ENCODE assay signal across 9 cellular contexts in the genomic region with DNA sequence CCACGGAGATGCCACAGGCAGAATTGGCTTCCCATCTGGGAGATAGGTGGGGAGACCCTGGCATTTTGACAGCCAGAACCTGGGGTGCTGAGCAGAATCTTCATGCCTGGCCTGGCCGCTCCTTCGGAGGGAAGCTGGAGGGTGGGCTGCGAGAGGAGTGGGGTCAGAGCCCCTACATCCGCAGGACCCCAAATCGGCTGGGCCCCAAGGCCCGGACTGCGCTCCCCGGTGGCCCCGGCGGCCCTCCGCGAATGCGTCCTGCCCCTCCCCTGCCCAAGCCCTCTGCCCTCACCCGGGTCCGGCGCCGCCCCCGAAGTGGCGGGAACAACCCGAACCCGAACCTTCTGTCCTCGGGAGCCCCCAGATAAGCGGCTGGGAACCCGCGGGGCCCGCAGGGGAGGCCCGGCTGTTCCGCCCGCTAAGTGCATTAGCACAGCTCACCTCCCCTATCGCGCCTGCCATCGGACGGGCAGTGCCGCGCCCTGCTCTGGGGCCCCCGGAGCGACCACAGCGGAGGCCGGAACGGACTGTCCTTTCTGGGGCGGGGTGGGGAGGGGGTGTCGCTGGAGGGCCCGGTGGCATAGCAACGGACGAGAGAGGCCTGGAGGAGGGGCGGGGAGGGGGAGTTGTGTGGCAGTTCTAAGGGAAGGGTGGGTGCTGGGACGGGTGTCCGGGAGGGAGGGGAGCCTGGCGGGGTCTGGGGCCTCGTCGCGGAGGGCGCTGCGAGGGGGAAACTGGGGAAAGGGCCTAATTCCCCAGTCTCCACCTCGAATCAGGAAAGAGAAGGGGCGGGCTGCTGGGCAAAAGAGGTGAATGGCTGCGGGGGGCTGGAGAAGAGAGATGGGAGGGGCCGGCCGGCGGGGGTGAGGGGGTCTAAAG. TPM values are rescaled to one million over a fixed set of nuclear protein-coding genes. Genes with fewer than 3 reads are reported as not detected.
DNase-seq lines count a peak whose midpoint lies in the region; ATAC-seq, FAIRE-seq and TF ChIP-seq lines count a peak whose summit lies in the region.
"Had no signal": no experiment of that assay in that cellular context is flagged by ENCODE, and none has a peak within 500 bp of the region (broad histone marks: within the 10 kb centered on the region; RNA-seq: fewer than 3 reads in every experiment).

No MANE protein-coding gene starts in this region.

- no peaks in the 10 kb centered on the region; the same call in 1 of the 2 replicates for H4K20me1 ChIP-seq in GM12878 (ENCODE audit: control insufficient read depth, insufficient read depth)

- WGBS in GM12878 (ENCODE audit: insufficient coverage, insufficient replicate concordance, low lambda C conversion rate, missing lambda C conversion rate) = 32% methylated on average over 28 of the region's 61 CpGs
- WGBS in right lobe of liver (ENCODE audit: insufficient coverage, low coverage, low lambda C conversion rate, missing lambda C conversion rate) = 4% methylated on average over 18 of the region's 61 CpGs
- 4 to 38% methylated on average over 3 to 27 of the region's 61 CpGs for WGBS in upper lobe of left lung, 2 donors

- RAD21 ChIA-PET in GM12878 (lab: Charles Lee; ENCODE audit: unreplicated experiment) = no interaction called here

- POLR2A ChIA-PET in GM12878 (lab: Charles Lee) = interaction anchor here (0.7 kb wide), 1 partner anchor 31 kb away, joined by 4 read pairs; no protein-coding TSS in a partner anchor

- H3K27me3 ChIP-seq in GM12878 (replicated peaks in 1 of 2; ENCODE audit: control insufficient read depth in 2 of 2, insufficient read depth in 2 of 2, low read length in 1 of 2) (peaks cover 4 to 6% of the 10 kb centered on the region in 2 experiments; a peak in 3 of 4 replicates), right lobe of liver (peaks cover 0 to 4% of the 10 kb centered on the region in 2 donors), upper lobe of left lung (peaks cover 0 to 26% (median 11%) of the 10 kb centered on the region in 4 donors)
- H3K27me3 ChIP-seq: ovary had no signal

- peaks cover 14% of the 10 kb centered on the region for H3K4me1 Mint-ChIP-seq in activated naive CD4-positive, alpha-beta T cell treated with anti-CD3 and anti-CD28 coated beads for 36 hours (ENCODE audit: low read depth)

- no peaks in the 10 kb centered on the region for H3K9me3 Mint-ChIP-seq in activated naive CD4-positive, alpha-beta T cell treated with anti-CD3 and anti-CD28 coated beads for 36 hours

- TF ChIP-seq CTCF in GM12878 (IDR thresholded peaks at IDR 0.05 in 2 of 3, conservative IDR thresholded peaks at IDR 0.05 in 1 of 3; ENCODE audit: control insufficient read depth in 2 of 3, extremely low read depth in 1 of 3, insufficient read depth in 1 of 3, low read depth in 3 of 3, low read length in 3 of 3) (no peak), right lobe of liver (IDR thresholded peaks at IDR 0.05) (no peak), upper lobe of left lung (IDR thresholded peaks at IDR 0.05) (no peak)

- TF ChIP-seq EP300 in GM12878 (IDR thresholded peaks at IDR 0.05; ENCODE audit: borderline replicate concordance in 1 of 2, control insufficient read depth in 1 of 2, low read depth in 2 of 2, low read length in 2 of 2) (no peak), upper lobe of left lung (IDR thresholded peaks at IDR 0.05) (peak in 1 of 4 donors; percentile 29)

- no peak overlapping the region for H3K27ac ChIP-seq in GM12878 (ENCODE audit: control insufficient read depth, insufficient read depth)
- H3K27ac ChIP-seq in right lobe of liver = no peak overlapping the region
- peak overlapping the region; percentile 67 to 91 (median 88) for H3K27ac ChIP-seq in upper lobe of left lung
- H3K27ac ChIP-seq: ovary had no signal

- DNase-seq in activated naive CD4-positive, alpha-beta T cell treated with anti-CD3 and anti-CD28 coated beads for 36 hours = no peak
- DNase-seq in activated naive CD4-positive, alpha-beta T cell treated with Interleukin-2 at 50 U/mL for 16 hours = no peak
- no peak for DNase-seq in GM12878 (ENCODE audit: low read depth, low spot score)
- DNase-seq in right lobe of liver = peak in 2 of 3 donors; percentile 56 to 60
- DNase-seq in upper lobe of left lung = peak in 1 of 2 donors; percentile 89
- no peak for DNase-seq in inferior parietal cortex (ENCODE audit: extremely low spot score)

- H2AFZ ChIP-seq in GM12878 (ENCODE audit: control insufficient read depth, low read depth, low read length) = no peak overlapping the region

- H3K4me3 Mint-ChIP-seq in activated naive CD4-positive, alpha-beta T cell treated with anti-CD3 and anti-CD28 coated beads for 36 hours = peak overlapping the region; percentile 52

- no TSS peak for BruUV-seq in GM12878 (replicated peaks; lab: Mats Ljungman, UMichigan)

- H3K9me3 ChIP-seq in GM12878 (replicated peaks; ENCODE audit: control insufficient read depth, insufficient read depth, low read length) (no peaks in the 10 kb centered on the region), right lobe of liver (no peaks in the 10 kb centered on the region), upper lobe of left lung (no peaks in the 10 kb centered on the region)
- H3K9me3 ChIP-seq: ovary had no signal

- H3K27ac Mint-ChIP-seq in activated naive CD4-positive, alpha-beta T cell treated with anti-CD3 and anti-CD28 coated beads for 36 hours = no peak overlapping the region

- SMC1A ChIA-PET in GM12878 (lab: Charles Lee; ENCODE audit: uncharacterized antibody, unreplicated experiment) = interaction anchor here (1.5 kb wide), 1 partner anchor 46 kb away, joined by 6 read pairs; no protein-coding TSS in a partner anchor

- FAIRE-seq in GM12878 (lab: Jason Lieb, UNC) = no peak

- CTCF ChIA-PET in activated naive CD4-positive, alpha-beta T cell treated with anti-CD3 and anti-CD28 coated beads for 36 hours (lab: Charles Lee) = interaction anchor here (1.0 to 3.0 kb wide), 8 partner anchors 10 to 221 kb away, joined by 3 to 22 read pairs (median 4); partner anchors contain the start of gene ERBB2
- CTCF ChIA-PET in GM12878 (lab: Yijun Ruan, JAX) = interaction anchor here (0.6 to 9.1 kb wide), 6 partner anchors 10 to 45 kb away, joined by 3 to 114 read pairs (median 4); no protein-coding TSS in a partner anchor

- no peak overlapping the region for H3K4me2 ChIP-seq in GM12878 (ENCODE audit: control insufficient read depth, insufficient read depth)

- peaks cover 2% of the 10 kb centered on the region for H3K36me3 Mint-ChIP-seq in activated naive CD4-positive, alpha-beta T cell treated with anti-CD3 and anti-CD28 coated beads for 36 hours (ENCODE audit: low read depth)

- H3K4me1 ChIP-seq in GM12878 (ENCODE audit: control insufficient read depth, insufficient read depth, low read length) (no peaks in the 10 kb centered on the region), right lobe of liver (peaks cover 0 to 45% (median 22%) of the 10 kb centered on the region in 4 donors), upper lobe of left lung (peaks cover 64 to 75% (median 72%) of the 10 kb centered on the region in 4 donors)

- H3K36me3 ChIP-seq in GM12878 (ENCODE audit: control insufficient read depth in 2 of 2, insufficient read depth in 2 of 2, low read length in 1 of 2) (peaks cover 0 to 5% of the 10 kb centered on the region in 2 experiments; a peak in 2 of 4 replicates), right lobe of liver (no peaks in the 10 kb centered on the region), upper lobe of left lung (peaks cover 0 to 6% (median 2%) of the 10 kb centered on the region in 4 donors)
- H3K36me3 ChIP-seq: ovary had no signal

- H3K4me3 ChIP-seq in GM12878 (no peak overlapping the region), right lobe of liver (no peak overlapping the region), upper lobe of left lung (peak overlapping the region in 3 of 4 donors; percentile 39 to 58 (median 55))

- intact Hi-C loops in activated naive CD4-positive, alpha-beta T cell treated with anti-CD3 and anti-CD28 coated beads for 36 hours (cut with micrococcal nuclease) = loop anchor here (1.0 kb wide), 1 partner anchor 45 kb away; no protein-coding TSS in a partner anchor
- intact Hi-C loops in GM12878 (cut with micrococcal nuclease; ENCODE audit: unreplicated experiment) = no loop called here
- intact Hi-C loops in right lobe of liver (cut with DNase I) = no loop called here

- in situ Hi-C loops in GM12878 (cut with MboI) = no loop called here

- H3K9ac ChIP-seq in GM12878 (ENCODE audit: control insufficient read depth, insufficient read depth, low read length) = no peak overlapping the region

- ATAC-seq in GM12878 (peak; percentile 15; the same call in 1 of the 3 replicates), right lobe of liver (peak in 2 of 4 donors; percentile 1 to 9), upper lobe of left lung (ENCODE audit: low FRiP score in 2 of 2) (no peak), HG02885 (IDR thresholded peaks at IDR 0.05; ENCODE audit: poor library complexity, unreplicated experiment) (no peak), GM18868 (IDR thresholded peaks at IDR 0.05; ENCODE audit: unreplicated experiment) (no peak)

- H3K79me2 ChIP-seq in GM12878 (ENCODE audit: control insufficient read depth, insufficient read depth, low read length) = no peaks in the 10 kb centered on the region

- no peak for TF ChIP-seq RAD21 in GM12878 (IDR thresholded peaks at IDR 0.05; ENCODE audit: insufficient read depth, low read depth, low read length)

- H3K27me3 Mint-ChIP-seq in activated naive CD4-positive, alpha-beta T cell treated with anti-CD3 and anti-CD28 coated beads for 36 hours (ENCODE audit: low read depth) = peaks cover 16% of the 10 kb centered on the region

- TF ChIP-seq POLR2A in GM12878 (IDR thresholded peaks at IDR 0.05; ENCODE audit: low read depth, low read length) (no peak), right lobe of liver (IDR thresholded peaks at IDR 0.05) (no peak), upper lobe of left lung (IDR thresholded peaks at IDR 0.05) (no peak)

RNA-seq across cellular contexts. Expression of gene PNMT, which starts 0.8 kb away (rescaled TPM):
- not detected for total RNA-seq in activated naive CD4-positive, alpha-beta T cell treated with anti-CD3 and anti-CD28 coated beads for 36 hours
- not detected in 2 replicates for total RNA-seq in GM12878 (2013; cell fraction: nucleolus; rRNA removed)
- total RNA-seq in GM12878 (2014; rRNA removed) = not detected in 2 replicates
- not detected in 2 replicates for total RNA-seq in GM12878 (2014; rRNA removed; fragmentation: Illumina TruSeq; extraction: Trizol)
- not detected in 2 replicates for total RNA-seq in GM12878 (2021)
- polyA plus RNA-seq in GM12878 (2011; ENCODE audit: low read depth) = not detected
- not detected in 2 replicates for polyA plus RNA-seq in GM12878 (2011; rRNA removed)
- not detected in 2 replicates for polyA plus RNA-seq in GM12878 (2011; cell fraction: cytosol; rRNA removed)
- 0.12 TPM in 1 of 2 replicates, not detected in the other for polyA plus RNA-seq in GM12878 (2011; cell fraction: nucleus; rRNA removed)
- not detected in 2 replicates for polyA plus RNA-seq in GM12878 (2012)
- not detected in 2 replicates for polyA plus RNA-seq in GM12878 (2014; fragmentation: Illumina TruSeq; extraction: Trizol)
- not detected for polyA plus RNA-seq in GM12878 (2014; fragmentation: Nextera tagmentation; extraction: Ambion mirVana)
- 0.24 TPM in 1 of 2 replicates, not detected in the other for polyA plus RNA-seq in GM12878 (2014; rRNA removed)
- not detected for polyA plus RNA-seq in GM12878 (2016; fragmentation: Nextera tagmentation; extraction: Ambion mirVana)
- not detected in 2 replicates for polyA minus RNA-seq in GM12878 (2011; rRNA and poly(A)+ RNA removed)
- polyA minus RNA-seq in GM12878 (2011; cell fraction: cytosol; rRNA and poly(A)+ RNA removed) = not detected in 2 replicates
- not detected in 2 replicates for polyA minus RNA-seq in GM12878 (2011; cell fraction: nucleus; rRNA and poly(A)+ RNA removed)
- under 1 TPM in 2 of 6 experiments, not detected in 4; 0.37 TPM for total RNA-seq in right lobe of liver
- 10 to 100 TPM in 3 of 6 donors, 1 to 10 TPM in 3; 3.1 to 21.3 (median 7.0) TPM for total RNA-seq in upper lobe of left lung

RNA-seq across cellular contexts. Expression of gene TCAP, which starts 2.4 kb away (rescaled TPM):
- total RNA-seq in activated naive CD4-positive, alpha-beta T cell treated with anti-CD3 and anti-CD28 coated beads for 36 hours = 1 to 10 TPM in 1 of 2 experiments, under 1 TPM in 1; 0.74 to 1.1 TPM
- 1.4 and 2.3 TPM in 2 replicates for total RNA-seq in GM12878 (2013; cell fraction: nucleolus; rRNA removed)
- 0.17 and 0.33 TPM in 2 replicates for total RNA-seq in GM12878 (2014; rRNA removed)
- 0.32 and 0.36 TPM in 2 replicates for total RNA-seq in GM12878 (2014; rRNA removed; fragmentation: Illumina TruSeq; extraction: Trizol)
- 0.69 and 0.95 TPM in 2 replicates for total RNA-seq in GM12878 (2021)
- polyA plus RNA-seq in GM12878 (2011; ENCODE audit: low read depth) = 0.18 TPM
- 0.39 and 0.40 TPM in 2 replicates for polyA plus RNA-seq in GM12878 (2011; rRNA removed)
- polyA plus RNA-seq in GM12878 (2011; cell fraction: cytosol; rRNA removed) = 0.25 and 0.33 TPM in 2 replicates
- 6.5 and 7.0 TPM in 2 replicates for polyA plus RNA-seq in GM12878 (2011; cell fraction: nucleus; rRNA removed)
- polyA plus RNA-seq in GM12878 (2012) = 0.45 and 0.47 TPM in 2 replicates
- polyA plus RNA-seq in GM12878 (2014; fragmentation: Illumina TruSeq; extraction: Trizol) = 0.25 TPM in 1 of 2 replicates, not detected in the other
- polyA plus RNA-seq in GM12878 (2014; fragmentation: Nextera tagmentation; extraction: Ambion mirVana) = not detected
- 0.76 and 1.0 TPM in 2 replicates for polyA plus RNA-seq in GM12878 (2014; rRNA removed)
- polyA plus RNA-seq in GM12878 (2016; fragmentation: Nextera tagmentation; extraction: Ambion mirVana) = under 1 TPM in 1 of 2 experiments, not detected in 1; 0.18 TPM
- 0.51 and 1.8 TPM in 2 replicates for polyA minus RNA-seq in GM12878 (2011; rRNA and poly(A)+ RNA removed)
- polyA minus RNA-seq in GM12878 (2011; cell fraction: cytosol; rRNA and poly(A)+ RNA removed) = not detected in 2 replicates
- 2.1 and 3.7 TPM in 2 replicates for polyA minus RNA-seq in GM12878 (2011; cell fraction: nucleus; rRNA and poly(A)+ RNA removed)
- total RNA-seq in right lobe of liver = 1 to 10 TPM in 4 of 6 experiments, under 1 TPM in 2; 0.49 to 4.3 (median 1.1) TPM
- total RNA-seq in upper lobe of left lung = 1 to 10 TPM in 5 of 6 donors, under 1 TPM in 1; 0.39 to 4.2 (median 2.5) TPM

RNA-seq across cellular contexts. Expression of gene PGAP3, which starts 20.4 kb away (rescaled TPM):
- 10 to 100 TPM; 11.8 to 11.9 TPM for total RNA-seq in activated naive CD4-positive, alpha-beta T cell treated with anti-CD3 and anti-CD28 coated beads for 36 hours
- 8.9 and 11.4 TPM in 2 replicates for total RNA-seq in GM12878 (2013; cell fraction: nucleolus; rRNA removed)
- 6.4 and 7.4 TPM in 2 replicates for total RNA-seq in GM12878 (2014; rRNA removed)
- 2.7 and 4.3 TPM in 2 replicates for total RNA-seq in GM12878 (2014; rRNA removed; fragmentation: Illumina TruSeq; extraction: Trizol)
- total RNA-seq in GM12878 (2021) = 10.0 and 10.5 TPM in 2 replicates
- polyA plus RNA-seq in GM12878 (2011; ENCODE audit: low read depth) = 5.0 TPM
- polyA plus RNA-seq in GM12878 (2011; rRNA removed) = 2.8 and 6.6 TPM in 2 replicates
- 7.8 and 10.7 TPM in 2 replicates for polyA plus RNA-seq in GM12878 (2011; cell fraction: cytosol; rRNA removed)
- 37.7 and 38.6 TPM in 2 replicates for polyA plus RNA-seq in GM12878 (2011; cell fraction: nucleus; rRNA removed)
- 7.1 and 9.7 TPM in 2 replicates for polyA plus RNA-seq in GM12878 (2012)
- 2.6 and 5.1 TPM in 2 replicates for polyA plus RNA-seq in GM12878 (2014; fragmentation: Illumina TruSeq; extraction: Trizol)
- 1 to 10 TPM in 1 of 2 experiments, under 1 TPM in 1; 0.21 to 1.2 TPM for polyA plus RNA-seq in GM12878 (2014; fragmentation: Nextera tagmentation; extraction: Ambion mirVana)
- polyA plus RNA-seq in GM12878 (2014; rRNA removed) = 5.6 and 8.4 TPM in 2 replicates
- 1 to 10 TPM; 4.9 to 5.9 TPM for polyA plus RNA-seq in GM12878 (2016; fragmentation: Nextera tagmentation; extraction: Ambion mirVana)
- 5.3 and 11.6 TPM in 2 replicates for polyA minus RNA-seq in GM12878 (2011; rRNA and poly(A)+ RNA removed)
- polyA minus RNA-seq in GM12878 (2011; cell fraction: cytosol; rRNA and poly(A)+ RNA removed) = 2.1 and 4.2 TPM in 2 replicates
- 2.8 and 7.3 TPM in 2 replicates for polyA minus RNA-seq in GM12878 (2011; cell fraction: nucleus; rRNA and poly(A)+ RNA removed)
- total RNA-seq in right lobe of liver = 10 to 100 TPM in 5 of 6 experiments, 1 to 10 TPM in 1; 9.7 to 25.7 (median 18.3) TPM
- 10 to 100 TPM; 15.2 to 64.0 (median 27.9) TPM for total RNA-seq in upper lobe of left lung

RNA-seq across cellular contexts. Expression of gene STARD3, which starts 30.6 kb away (rescaled TPM):
- 10 to 100 TPM; 56.1 to 56.8 TPM for total RNA-seq in activated naive CD4-positive, alpha-beta T cell treated with anti-CD3 and anti-CD28 coated beads for 36 hours
- 48.2 and 60.1 TPM in 2 replicates for total RNA-seq in GM12878 (2013; cell fraction: nucleolus; rRNA removed)
- 16.4 and 21.5 TPM in 2 replicates for total RNA-seq in GM12878 (2014; rRNA removed)
- total RNA-seq in GM12878 (2014; rRNA removed; fragmentation: Illumina TruSeq; extraction: Trizol) = 14.3 and 15.8 TPM in 2 replicates
- 46.3 and 48.2 TPM in 2 replicates for total RNA-seq in GM12878 (2021)
- polyA plus RNA-seq in GM12878 (2011; ENCODE audit: low read depth) = 19.2 TPM
- polyA plus RNA-seq in GM12878 (2011; rRNA removed) = 34.0 and 57.7 TPM in 2 replicates
- 65.6 and 91.8 TPM in 2 replicates for polyA plus RNA-seq in GM12878 (2011; cell fraction: cytosol; rRNA removed)
- 250 and 312 TPM in 2 replicates for polyA plus RNA-seq in GM12878 (2011; cell fraction: nucleus; rRNA removed)
- polyA plus RNA-seq in GM12878 (2012) = 37.5 and 41.9 TPM in 2 replicates
- polyA plus RNA-seq in GM12878 (2014; fragmentation: Illumina TruSeq; extraction: Trizol) = 17.7 and 24.8 TPM in 2 replicates
- polyA plus RNA-seq in GM12878 (2014; fragmentation: Nextera tagmentation; extraction: Ambion mirVana) = 1 to 10 TPM in 1 of 2 experiments, under 1 TPM in 1; 0.08 to 1.4 TPM
- polyA plus RNA-seq in GM12878 (2014; rRNA removed) = 41.0 and 62.7 TPM in 2 replicates
- polyA plus RNA-seq in GM12878 (2016; fragmentation: Nextera tagmentation; extraction: Ambion mirVana) = 10 to 100 TPM; 30.2 to 38.8 TPM
- 72.9 and 96.0 TPM in 2 replicates for polyA minus RNA-seq in GM12878 (2011; rRNA and poly(A)+ RNA removed)
- 24.6 and 26.1 TPM in 2 replicates for polyA minus RNA-seq in GM12878 (2011; cell fraction: cytosol; rRNA and poly(A)+ RNA removed)
- 58.8 and 76.0 TPM in 2 replicates for polyA minus RNA-seq in GM12878 (2011; cell fraction: nucleus; rRNA and poly(A)+ RNA removed)
- total RNA-seq in right lobe of liver = 10 to 100 TPM; 24.3 to 49.8 (median 28.0) TPM
- 100 to 1,000 TPM in 2 of 6 donors, 10 to 100 TPM in 4; 27.5 to 315 (median 84.1) TPM for total RNA-seq in upper lobe of left lung

RNA-seq across cellular contexts. Expression of gene ERBB2, which starts 32.4 kb away (rescaled TPM):
- total RNA-seq in activated naive CD4-positive, alpha-beta T cell treated with anti-CD3 and anti-CD28 coated beads for 36 hours = 1 to 10 TPM; 6.0 to 6.3 TPM
- 15.3 and 28.2 TPM in 2 replicates for total RNA-seq in GM12878 (2013; cell fraction: nucleolus; rRNA removed)
- total RNA-seq in GM12878 (2014; rRNA removed) = 4.1 and 5.5 TPM in 2 replicates
- total RNA-seq in GM12878 (2014; rRNA removed; fragmentation: Illumina TruSeq; extraction: Trizol) = 3.9 and 4.7 TPM in 2 replicates
- total RNA-seq in GM12878 (2021) = 6.8 and 7.0 TPM in 2 replicates
- 1.9 TPM for polyA plus RNA-seq in GM12878 (2011; ENCODE audit: low read depth)
- 4.0 and 4.2 TPM in 2 replicates for polyA plus RNA-seq in GM12878 (2011; rRNA removed)
- polyA plus RNA-seq in GM12878 (2011; cell fraction: cytosol; rRNA removed) = 4.1 and 5.2 TPM in 2 replicates
- 13.8 and 14.2 TPM in 2 replicates for polyA plus RNA-seq in GM12878 (2011; cell fraction: nucleus; rRNA removed)
- 4.6 and 5.3 TPM in 2 replicates for polyA plus RNA-seq in GM12878 (2012)
- 3.1 and 4.5 TPM in 2 replicates for polyA plus RNA-seq in GM12878 (2014; fragmentation: Illumina TruSeq; extraction: Trizol)
- polyA plus RNA-seq in GM12878 (2014; fragmentation: Nextera tagmentation; extraction: Ambion mirVana) = under 1 TPM; 0.39 to 0.77 TPM
- polyA plus RNA-seq in GM12878 (2014; rRNA removed) = 5.0 and 7.0 TPM in 2 replicates
- 1 to 10 TPM; 3.2 to 3.7 TPM for polyA plus RNA-seq in GM12878 (2016; fragmentation: Nextera tagmentation; extraction: Ambion mirVana)
- polyA minus RNA-seq in GM12878 (2011; rRNA and poly(A)+ RNA removed) = 7.3 and 8.2 TPM in 2 replicates
- polyA minus RNA-seq in GM12878 (2011; cell fraction: cytosol; rRNA and poly(A)+ RNA removed) = 2.6 and 2.9 TPM in 2 replicates
- polyA minus RNA-seq in GM12878 (2011; cell fraction: nucleus; rRNA and poly(A)+ RNA removed) = 4.7 and 6.8 TPM in 2 replicates
- 10 to 100 TPM in 5 of 6 experiments, 1 to 10 TPM in 1; 8.9 to 40.4 (median 26.2) TPM for total RNA-seq in right lobe of liver
- total RNA-seq in upper lobe of left lung = 100 to 1,000 TPM in 4 of 6 donors, 10 to 100 TPM in 2; 88.6 to 126 (median 112) TPM

Comparison
In these comparisons a context has a peak if more than half of its experiments do, and no peak if none do; other contexts are left out.
1. DNase-seq: peak in right lobe of liver (2 of 3); none in activated naive CD4-positive, alpha-beta T cell treated with anti-CD3 and anti-CD28 coated beads for 36 hours (single experiment), activated naive CD4-positive, alpha-beta T cell treated with Interleukin-2 at 50 U/mL for 16 hours (single experiment), GM12878 (single experiment) and inferior parietal cortex (single experiment).
2. H3K27ac ChIP-seq: peak in upper lobe of left lung (4 of 4); none in GM12878 (single experiment) and right lobe of liver (0 of 3).
3. H3K4me3 ChIP-seq: peak in upper lobe of left lung (3 of 4); none in GM12878 (single experiment) and right lobe of liver (0 of 3).